ENCODE assay signal across 8 cellular contexts in genomic region chr16:21554795-21555585, GRCh38. TPM values are rescaled to one million over a fixed set of nuclear protein-coding genes. Genes with fewer than 3 reads are reported as not detected.
DNase-seq lines count a peak whose midpoint lies in the region; ATAC-seq and TF ChIP-seq lines count a peak whose summit lies in the region.

No MANE protein-coding gene starts in this region.

- H3K27ac Mint-ChIP-seq in CD4-positive, CD25-positive, alpha-beta regulatory T cell = peak overlapping the region; percentile 44 to 77 (median 62)
- no peak overlapping the region for H3K27ac Mint-ChIP-seq in activated CD4-positive, alpha-beta T cell treated with anti-CD3 and anti-CD28 coated beads, Interleukin-2, amount 10 ng/mL, durations not matched to agents 7 days and 5 days
- peak overlapping the region; percentile 48 for H3K27ac Mint-ChIP-seq in dendritic cell treated with granulocyte-macrophage colony-stimulating factor and Interleukin-4, amounts not matched to agents 40 ng/mL and 50 ng/mL, for 4 days

- peak overlapping the region in 2 of 4 donors; percentile 68 to 80 for H3K4me3 Mint-ChIP-seq in CD4-positive, CD25-positive, alpha-beta regulatory T cell
- peak overlapping the region; percentile 6 for H3K4me3 Mint-ChIP-seq in activated CD4-positive, alpha-beta T cell treated with anti-CD3 and anti-CD28 coated beads, Interleukin-2, amount 10 ng/mL, durations not matched to agents 7 days and 5 days
- peak overlapping the region; percentile 50 for H3K4me3 Mint-ChIP-seq in dendritic cell treated with granulocyte-macrophage colony-stimulating factor and Interleukin-4, amounts not matched to agents 40 ng/mL and 50 ng/mL, for 4 days

- peaks cover 10% of the 10 kb centered on the region for H3K4me1 ChIP-seq in CD4-positive, CD25-positive, alpha-beta regulatory T cell (ENCODE audit: control insufficient read depth, insufficient read depth, low read length, poor library complexity, severe bottlenecking)
- no peaks in the 10 kb centered on the region for H3K4me1 ChIP-seq in right lobe of liver

- 16% methylated on average over 32 of the region's 41 CpGs for WGBS in right lobe of liver (ENCODE audit: insufficient coverage, low coverage, low lambda C conversion rate, missing lambda C conversion rate)

- H3K4me1 Mint-ChIP-seq in CD4-positive, CD25-positive, alpha-beta regulatory T cell = peaks cover 4 to 15% (median 7%) of the 10 kb centered on the region in 4 donors
- H3K4me1 Mint-ChIP-seq in activated CD4-positive, alpha-beta T cell treated with anti-CD3 and anti-CD28 coated beads, Interleukin-2, amount 10 ng/mL, durations not matched to agents 7 days and 5 days = peaks cover 12% of the 10 kb centered on the region
- peaks cover 22% of the 10 kb centered on the region for H3K4me1 Mint-ChIP-seq in dendritic cell treated with granulocyte-macrophage colony-stimulating factor and Interleukin-4, amounts not matched to agents 40 ng/mL and 50 ng/mL, for 4 days (ENCODE audit: low read depth)

- POLR2A ChIA-PET in activated CD4-positive, alpha-beta T cell treated with anti-CD3 and anti-CD28 coated beads, Interleukin-2, amount 10 ng/mL, durations not matched to agents 7 days and 5 days (lab: Charles Lee) = no interaction called here

- CTCF ChIA-PET in activated CD4-positive, alpha-beta T cell treated with anti-CD3 and anti-CD28 coated beads, Interleukin-2, amount 10 ng/mL, durations not matched to agents 7 days and 5 days (lab: Charles Lee) = no interaction called here

- H3K27ac ChIP-seq in CD4-positive, CD25-positive, alpha-beta regulatory T cell (ENCODE audit: insufficient read depth, low read length, poor library complexity, severe bottlenecking) = no peak overlapping the region
- H3K27ac ChIP-seq in right lobe of liver = no peak overlapping the region

- no peaks in the 10 kb centered on the region for H3K36me3 ChIP-seq in CD4-positive, CD25-positive, alpha-beta regulatory T cell (ENCODE audit: control insufficient read depth, insufficient read depth, low read length)
- H3K36me3 ChIP-seq in right lobe of liver = no peaks in the 10 kb centered on the region

- intact Hi-C loops in dendritic cell treated with granulocyte-macrophage colony-stimulating factor and Interleukin-4, amounts not matched to agents 40 ng/mL and 50 ng/mL, for 4 days (cut with micrococcal nuclease) = loop anchor here (5.0 kb wide), 2 partner anchors 368 to 1507 kb away; no protein-coding TSS in a partner anchor
- intact Hi-C loops in right lobe of liver (cut with DNase I) = loop anchor here in 1 of 2 donors (10.0 kb wide), 1 partner anchor 400 kb away; the partner anchor contains the start of genes DNAH3 and LDAF1

- no peaks in the 10 kb centered on the region for H3K27me3 ChIP-seq in CD4-positive, CD25-positive, alpha-beta regulatory T cell (ENCODE audit: control insufficient read depth, insufficient read depth, low read length)
- H3K27me3 ChIP-seq in right lobe of liver = no peaks in the 10 kb centered on the region

- ATAC-seq in CD4-positive, CD25-positive, alpha-beta regulatory T cell (ENCODE audit: low read depth in 2 of 2) = peak; percentile 87 to 93
- ATAC-seq in GM19455 (IDR thresholded peaks at IDR 0.05; ENCODE audit: unreplicated experiment) = peak; percentile 91
- ATAC-seq in HG03565 (IDR thresholded peaks at IDR 0.05; ENCODE audit: unreplicated experiment) = peak; percentile 95
- ATAC-seq in right lobe of liver = peak; percentile 92 to 99 (median 97)

- TF ChIP-seq POLR2A in right lobe of liver (IDR thresholded peaks at IDR 0.05) = no peak

- no peaks in the 10 kb centered on the region for H3K9me3 ChIP-seq in CD4-positive, CD25-positive, alpha-beta regulatory T cell (ENCODE audit: control insufficient read depth in 2 of 2, low read length in 2 of 2)
- H3K9me3 ChIP-seq in right lobe of liver = no peaks in the 10 kb centered on the region

- no peaks in the 10 kb centered on the region for H3K27me3 Mint-ChIP-seq in CD4-positive, CD25-positive, alpha-beta regulatory T cell
- no peaks in the 10 kb centered on the region for H3K27me3 Mint-ChIP-seq in activated CD4-positive, alpha-beta T cell treated with anti-CD3 and anti-CD28 coated beads, Interleukin-2, amount 10 ng/mL, durations not matched to agents 7 days and 5 days
- peaks cover 17% of the 10 kb centered on the region for H3K27me3 Mint-ChIP-seq in dendritic cell treated with granulocyte-macrophage colony-stimulating factor and Interleukin-4, amounts not matched to agents 40 ng/mL and 50 ng/mL, for 4 days

- peak overlapping the region; percentile 45 for H3K4me3 ChIP-seq in CD4-positive, CD25-positive, alpha-beta regulatory T cell (ENCODE audit: low read depth, low read length)
- H3K4me3 ChIP-seq in right lobe of liver = no peak overlapping the region

- H3K9me3 Mint-ChIP-seq in CD4-positive, CD25-positive, alpha-beta regulatory T cell = no peaks in the 10 kb centered on the region
- H3K9me3 Mint-ChIP-seq in activated CD4-positive, alpha-beta T cell treated with anti-CD3 and anti-CD28 coated beads, Interleukin-2, amount 10 ng/mL, durations not matched to agents 7 days and 5 days = no peaks in the 10 kb centered on the region
- H3K9me3 Mint-ChIP-seq in dendritic cell treated with granulocyte-macrophage colony-stimulating factor and Interleukin-4, amounts not matched to agents 40 ng/mL and 50 ng/mL, for 4 days = no peaks in the 10 kb centered on the region

- TF ChIP-seq CTCF in right lobe of liver (IDR thresholded peaks at IDR 0.05) = peak; percentile 93 to 100 (median 100)

- no peaks in the 10 kb centered on the region for H3K36me3 Mint-ChIP-seq in CD4-positive, CD25-positive, alpha-beta regulatory T cell
- H3K36me3 Mint-ChIP-seq in activated CD4-positive, alpha-beta T cell treated with anti-CD3 and anti-CD28 coated beads, Interleukin-2, amount 10 ng/mL, durations not matched to agents 7 days and 5 days (ENCODE audit: low read depth) = no peaks in the 10 kb centered on the region
- H3K36me3 Mint-ChIP-seq in dendritic cell treated with granulocyte-macrophage colony-stimulating factor and Interleukin-4, amounts not matched to agents 40 ng/mL and 50 ng/mL, for 4 days (ENCODE audit: low read depth) = no peaks in the 10 kb centered on the region

- peak; percentile 75 to 90 (median 89) for DNase-seq in CD4-positive, CD25-positive, alpha-beta regulatory T cell
- DNase-seq in NCI-H69 (lab: John Stamatoyannopoulos, UW) = peak; percentile 91
- DNase-seq in activated CD4-positive, alpha-beta T cell treated with anti-CD3 and anti-CD28 coated beads, Interleukin-2, amount 10 ng/mL, durations not matched to agents 7 days and 5 days = peak; percentile 93
- DNase-seq in right lobe of liver = peak; percentile 81 to 91 (median 90)
- DNase-seq in stimulated activated CD4-positive, alpha-beta T cell treated with anti-CD3 and anti-CD28 coated beads, Interleukin-4, amount 100 ng/mL, for 48 hours (ENCODE audit: low read depth in 2 of 2) = peak; percentile 93

RNA-seq across cellular contexts. Expression of gene METTL9, which starts 44.4 kb away (rescaled TPM):
- total RNA-seq in CD4-positive, CD25-positive, alpha-beta regulatory T cell = 69.9 TPM
- polyA plus RNA-seq in CD4-positive, CD25-positive, alpha-beta regulatory T cell = 100 to 1,000 TPM; 108 to 141 (median 123) TPM
- 10 to 100 TPM; 82.1 to 87.1 TPM for total RNA-seq in activated CD4-positive, alpha-beta T cell treated with anti-CD3 and anti-CD28 coated beads, Interleukin-2, amount 10 ng/mL, durations not matched to agents 7 days and 5 days
- 10 to 100 TPM in 5 of 6 experiments, 1 to 10 TPM in 1; 9.6 to 29.3 (median 15.5) TPM for total RNA-seq in right lobe of liver
